11 cellular contexts compared by ENCODE assay signal in the genomic region with DNA sequence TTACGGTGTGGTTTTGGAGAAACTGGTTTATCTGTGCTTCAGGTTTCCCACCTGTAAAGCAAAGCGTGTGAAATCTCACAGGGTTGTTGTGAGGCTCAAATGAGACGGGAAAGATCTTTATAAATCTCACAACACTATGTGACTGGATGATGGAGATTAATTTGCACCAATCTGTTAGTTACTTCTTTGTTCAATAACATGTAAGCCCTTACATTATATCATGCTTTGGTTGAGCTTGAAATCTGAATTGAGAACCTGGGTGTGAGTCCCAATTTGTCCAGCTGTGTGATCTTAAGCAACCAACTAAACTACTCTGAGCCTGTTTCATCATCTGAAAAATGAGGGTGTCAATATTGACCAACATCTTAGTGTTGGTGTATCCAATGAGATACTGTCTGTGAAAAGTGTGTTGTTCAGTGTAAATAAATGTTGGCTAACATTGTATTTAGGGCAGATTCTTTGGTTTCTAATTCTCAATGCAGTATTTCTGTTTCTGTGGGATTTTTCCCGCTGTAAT. TPM values are rescaled to one million over a fixed set of nuclear protein-coding genes. Genes with fewer than 3 reads are reported as not detected.
A peak's percentile ranks its signal among the peaks of the same experiment; 100 is the strongest.
DNase-seq lines count a peak whose midpoint lies in the region; ATAC-seq and TF ChIP-seq lines count a peak whose summit lies in the region.
"Had no signal": no experiment of that assay in that cellular context is flagged by ENCODE, and none has a peak within 500 bp of the region (broad histone marks: within the 10 kb centered on the region; RNA-seq: fewer than 3 reads in every experiment).

No MANE protein-coding gene starts in this region.

- H3K36me3 ChIP-seq in SK-N-SH (replicated peaks in 1 of 2; ENCODE audit: control insufficient read depth in 1 of 2, insufficient read depth in 2 of 2, low read length in 1 of 2), result peaks cover 0 to 8% of the 10 kb centered on the region in 2 experiments
- H3K36me3 ChIP-seq in neuronal stem cell (replicated peaks in 1 of 2; ENCODE audit: control insufficient read depth in 2 of 2, insufficient read depth in 2 of 2, low read length in 2 of 2), result no peaks in the 10 kb centered on the region
- H3K36me3 ChIP-seq: cardiac muscle cell had no signal

- H4K91ac ChIP-seq in neuronal stem cell (ENCODE audit: low read depth, low read length, poor library complexity), result no peak overlapping the region

- no peaks in the 10 kb centered on the region for H3K79me1 ChIP-seq in neuronal stem cell (ENCODE audit: low read depth, low read length)

- POLR2A ChIA-PET in SK-N-SH (lab: Yijun Ruan, JAX), result interaction anchor here (1.4 kb wide), 1 partner anchor 133 kb away, joined by 4 read pairs; a partner anchor contains a TSS

- H2BK15ac ChIP-seq in neuronal stem cell (ENCODE audit: low read length), result no peak overlapping the region

- no peak overlapping the region for H3K18ac ChIP-seq in neuronal stem cell (ENCODE audit: low read length)

- H3K4me2 ChIP-seq in SK-N-SH (peak overlapping the region; percentile 94), neuronal stem cell (ENCODE audit: insufficient read depth, low read length, poor library complexity, severe bottlenecking) (no peak overlapping the region)

- no peak overlapping the region for H3K27ac ChIP-seq in SK-N-SH (ENCODE audit: low read depth in 2 of 2, low read length in 1 of 2)
- H3K27ac ChIP-seq in epithelial cell of prostate, result peak overlapping the region; percentile 77
- no peak overlapping the region for H3K27ac ChIP-seq in neuronal stem cell (replicated peaks; ENCODE audit: low read length)
- H3K27ac ChIP-seq: cardiac muscle cell had no signal

- H3F3A ChIP-seq in SK-N-SH (replicated peaks; ENCODE audit: insufficient read depth), result peaks cover 9% of the 10 kb centered on the region

- no peaks in the 10 kb centered on the region for H4K20me1 ChIP-seq in SK-N-SH (ENCODE audit: insufficient read depth)

- no peaks in the 10 kb centered on the region for H3K79me2 ChIP-seq in SK-N-SH (ENCODE audit: insufficient read depth)

- no peak overlapping the region for H3K14ac ChIP-seq in neuronal stem cell (ENCODE audit: low read length)

- H3K23ac ChIP-seq in neuronal stem cell (ENCODE audit: low read depth, low read length, poor library complexity), result no peak overlapping the region

- no peaks in the 10 kb centered on the region for H3K9me3 ChIP-seq in SK-N-SH
- no peaks in the 10 kb centered on the region for H3K9me3 ChIP-seq in T-helper 17 cell (ENCODE audit: control insufficient read depth, low read length, poor library complexity, severe bottlenecking)
- no peaks in the 10 kb centered on the region for H3K9me3 ChIP-seq in neuronal stem cell (replicated peaks in 1 of 2; ENCODE audit: control insufficient read depth in 2 of 2, insufficient read depth in 1 of 2, low read depth in 1 of 2, low read length in 2 of 2)

- no peak for TF ChIP-seq EP300 in SK-N-SH (IDR thresholded peaks at IDR 0.05; ENCODE audit: borderline replicate concordance in 1 of 2, low read depth in 1 of 2, low read length in 1 of 2)

- H2BK5ac ChIP-seq in neuronal stem cell (ENCODE audit: low read length), result no peak overlapping the region

- H3K36me3 Mint-ChIP-seq in T-helper 17 cell (ENCODE audit: low read depth), result peaks cover 13% of the 10 kb centered on the region

- ATAC-seq in SK-N-SH treated with all-trans-retinoic acid at 6 μM for 48 hours, result no peak
- no peak for ATAC-seq in T-helper 17 cell
- ATAC-seq in GM19397 (IDR thresholded peaks at IDR 0.05; ENCODE audit: unreplicated experiment), result no peak
- no peak for ATAC-seq in GM19467 (IDR thresholded peaks at IDR 0.05; ENCODE audit: unreplicated experiment)

- peak overlapping the region; percentile 100 for H2AFZ ChIP-seq in SK-N-SH (ENCODE audit: low read depth)
- H2AFZ ChIP-seq in neuronal stem cell (ENCODE audit: low read length), result peak overlapping the region; percentile 100

- H4K8ac ChIP-seq in neuronal stem cell (ENCODE audit: low read depth, low read length), result no peak overlapping the region

- H2AK5ac ChIP-seq in neuronal stem cell (ENCODE audit: low read depth, low read length), result no peak overlapping the region

- peaks cover 7 to 9% of the 10 kb centered on the region in 2 experiments for H3K4me1 ChIP-seq in SK-N-SH (ENCODE audit: control insufficient read depth in 1 of 2, insufficient read depth in 2 of 2, low read depth in 1 of 2, low read length in 1 of 2)
- peaks cover 6% of the 10 kb centered on the region in 2 donors for H3K4me1 ChIP-seq in neuronal stem cell (ENCODE audit: control insufficient read depth in 2 of 2, insufficient read depth in 1 of 2, low read depth in 1 of 2, low read length in 2 of 2)

- WGBS in SK-N-SH (ENCODE audit: low lambda C conversion rate), result 89% methylated on average over 4 of the region's 4 CpGs
- WGBS in neuronal stem cell (ENCODE audit: extremely low coverage in 2 of 2, insufficient read length in 2 of 2, insufficient replicate concordance in 1 of 2), 2 donors, result no CpG with 5 or more reads among the region's 4 CpGs

- no peak overlapping the region for H2BK120ac ChIP-seq in neuronal stem cell (ENCODE audit: low read depth, low read length)

- H2BK12ac ChIP-seq in neuronal stem cell (ENCODE audit: low read length), result no peak overlapping the region

- CTCF ChIA-PET in SK-N-SH (lab: Yijun Ruan, JAX), result interaction anchor here (1.7 to 2.6 kb wide), 2 partner anchors 12 to 188 kb away, joined by 5 to 13 read pairs; no protein-coding TSS in a partner anchor

- peak overlapping the region; percentile 81; the same call in 1 of the 2 replicates for H3K9ac ChIP-seq in SK-N-SH
- H3K9ac ChIP-seq in neuronal stem cell (ENCODE audit: low read depth, low read length, poor library complexity), result no peak overlapping the region

- TF ChIP-seq RAD21 in SK-N-SH (IDR thresholded peaks at IDR 0.05; ENCODE audit: low read length), result no peak

- H3K4me3 Mint-ChIP-seq in T-helper 17 cell, result peak overlapping the region; percentile 86

- H3K4me1 Mint-ChIP-seq in T-helper 17 cell, result peaks cover 16% of the 10 kb centered on the region

- DNase-seq in SK-N-SH (no peak), T-helper 17 cell (no peak), epithelial cell of prostate (ENCODE audit: low read depth, low spot score) (no peak), neuronal stem cell (ENCODE audit: low spot score) (no peak), GM19238 (ENCODE audit: insufficient read length, low spot score) (no peak)
- DNase-seq: stimulated activated CD4-positive, alpha-beta T cell treated with anti-CD3 and anti-CD28 coated beads, Interleukin-1b, Interleukin-23, amount 100 ng/mL, for 48 hours had no signal

- no peak overlapping the region for H3K27ac Mint-ChIP-seq in T-helper 17 cell

- H3K4ac ChIP-seq in neuronal stem cell (ENCODE audit: low read length), result no peak overlapping the region

- no peaks in the 10 kb centered on the region for H3K9me2 ChIP-seq in SK-N-SH

- H3K4me3 ChIP-seq in SK-N-SH (ENCODE audit: low read depth in 2 of 2, low read length in 1 of 2), result peak overlapping the region; percentile 81 to 85
- no peak overlapping the region for H3K4me3 ChIP-seq in neuronal stem cell (ENCODE audit: low read length in 2 of 2)

- no peaks in the 10 kb centered on the region for H3K27me3 ChIP-seq in SK-N-SH (ENCODE audit: insufficient read depth)
- peaks cover 0 to 48% (median 10%) of the 10 kb centered on the region in 3 experiments for H3K27me3 ChIP-seq in neuronal stem cell (ENCODE audit: control insufficient read depth in 3 of 3, insufficient read depth in 3 of 3, low read depth in 1 of 3, low read length in 3 of 3)

- TF ChIP-seq CTCF in SK-N-SH (IDR thresholded peaks at IDR 0.05), result no peak

- H3K27me3 Mint-ChIP-seq in T-helper 17 cell, result peaks cover 51% of the 10 kb centered on the region

TF ChIP-seq in SK-N-SH, 30 proteins besides CTCF, POLR2A, EP300 and RAD21:
- TF ChIP-seq TCF12 (IDR thresholded peaks at IDR 0.05), result no peak
TF ChIP-seq in SK-N-SH: peak in this region for 0.

TF ChIP-seq in SK-N-SH treated with all-trans-retinoic acid at 6 μM for 48 hours, 23 proteins besides CTCF, POLR2A, EP300 and RAD21 (continues in another document):
- no peak for TF ChIP-seq ZFP30 (CRISPR knock-in tag; IDR thresholded peaks at IDR 0.05)
- no peak for TF ChIP-seq ESRRG (CRISPR knock-in tag; IDR thresholded peaks at IDR 0.05)
- no peak for TF ChIP-seq ZNF565 (CRISPR knock-in tag; conservative IDR thresholded peaks at IDR 0.05; ENCODE audit: low read depth)

RNA-seq across cellular contexts. Expression of a gene that starts 0.7 kb away (rescaled TPM):
- polyA plus RNA-seq in SK-N-SH (2012; rRNA removed), result 0.18 and 0.67 TPM in 2 replicates
- polyA plus RNA-seq in SK-N-SH (2012; cell fraction: cytosol; rRNA removed), result 0.12 and 0.17 TPM in 2 replicates
- 1.4 and 1.5 TPM in 2 replicates for polyA plus RNA-seq in SK-N-SH (2012; cell fraction: nucleus; rRNA removed)
- total RNA-seq in T-helper 17 cell, result not detected
- polyA plus RNA-seq in neuronal stem cell (2013, experiment 1 of 2), result 0.36 TPM
- 0.26 TPM for polyA plus RNA-seq in neuronal stem cell (2013, experiment 2 of 2)
- total RNA-seq: A172, cardiac muscle cell had no signal
- polyA plus RNA-seq: cardiac muscle cell had no signal

RNA-seq across cellular contexts. Expression of a gene that starts 0.9 kb away (rescaled TPM):
- polyA plus RNA-seq in SK-N-SH (2012; rRNA removed), result 26.5 and 27.0 TPM in 2 replicates
- 18.9 and 29.5 TPM in 2 replicates for polyA plus RNA-seq in SK-N-SH (2012; cell fraction: cytosol; rRNA removed)
- polyA plus RNA-seq in SK-N-SH (2012; cell fraction: nucleus; rRNA removed), result 23.1 and 23.8 TPM in 2 replicates
- not detected for total RNA-seq in T-helper 17 cell
- 19.2 TPM for polyA plus RNA-seq in neuronal stem cell (2013, experiment 1 of 2)
- 17.6 TPM for polyA plus RNA-seq in neuronal stem cell (2013, experiment 2 of 2)

RNA-seq across cellular contexts. Expression of a gene that starts 6.4 kb away (rescaled TPM):
- 28.2 and 31.3 TPM in 2 replicates for polyA plus RNA-seq in SK-N-SH (2012; rRNA removed)
- 9.6 and 15.7 TPM in 2 replicates for polyA plus RNA-seq in SK-N-SH (2012; cell fraction: cytosol; rRNA removed)
- polyA plus RNA-seq in SK-N-SH (2012; cell fraction: nucleus; rRNA removed), result 112 and 120 TPM in 2 replicates
- total RNA-seq in T-helper 17 cell, result 10 to 100 TPM in 1 of 2 donors, 1 to 10 TPM in 1; 7.2 to 14.1 TPM
- polyA plus RNA-seq in neuronal stem cell (2013, experiment 1 of 2), result 8.4 TPM
- polyA plus RNA-seq in neuronal stem cell (2013, experiment 2 of 2), result 8.7 TPM

RNA-seq across cellular contexts. Expression of a gene that starts 53.7 kb away (rescaled TPM):
- polyA plus RNA-seq in SK-N-SH (2012; rRNA removed), result 3.6 and 4.1 TPM in 2 replicates
- polyA plus RNA-seq in SK-N-SH (2012; cell fraction: cytosol; rRNA removed), result 0.92 and 1.1 TPM in 2 replicates
- polyA plus RNA-seq in SK-N-SH (2012; cell fraction: nucleus; rRNA removed), result 18.2 TPM in 2 replicates
- total RNA-seq in T-helper 17 cell, result 10 to 100 TPM in 1 of 2 donors, 1 to 10 TPM in 1; 9.1 to 13.6 TPM
- polyA plus RNA-seq in neuronal stem cell (2013, experiment 1 of 2), result 5.7 TPM
- 5.2 TPM for polyA plus RNA-seq in neuronal stem cell (2013, experiment 2 of 2)
- total RNA-seq: A172 had no signal

Comparison
In these comparisons a context has a peak if more than half of its experiments do, and no peak if none do; other contexts are left out.
1. H3K4me3 ChIP-seq: peak in SK-N-SH (2 of 2); none in neuronal stem cell (0 of 2).